ENCODE assay signal across 9 cellular contexts in genomic region chr17:72515291-72516065, GRCh38.
DNase-seq lines count a peak whose midpoint lies in the region; ATAC-seq and TF ChIP-seq lines count a peak whose summit lies in the region.
"Had no signal": no experiment of that assay in that cellular context is flagged by ENCODE, and none has a peak within 500 bp of the region (broad histone marks: within the 10 kb centered on the region; RNA-seq: fewer than 3 reads in every experiment).

No MANE protein-coding gene starts in this region.

- 84% methylated on average over 12 of the region's 13 CpGs for WGBS in suprapubic skin

- ATAC-seq in GM21528 (IDR thresholded peaks at IDR 0.05; ENCODE audit: low FRiP score, unreplicated experiment): no peak

- H3K36me3 ChIP-seq in suprapubic skin: no peaks in the 10 kb centered on the region

- peaks cover 4% of the 10 kb centered on the region for H3K27me3 ChIP-seq in suprapubic skin

- DNase-seq in LHCN-M2 (ENCODE audit: low read depth) (peak; percentile 42), chondrocyte (ENCODE audit: low spot score) (no peak), osteocyte (ENCODE audit: extremely low spot score, unreplicated experiment) (no peak), NCI-H82 (lab: John Stamatoyannopoulos, UW) (no peak), suprapubic skin (ENCODE audit: low spot score in 2 of 2) (no peak)
- no peak for DNase-seq in activated CD8-positive, alpha-beta memory T cell treated with anti-CD3 and anti-CD28 coated beads for 24 hours
- DNase-seq: naive B cell had no signal

- H3K27ac Mint-ChIP-seq in chondrocyte (ENCODE audit: unreplicated experiment) (peak overlapping the region; percentile 15), osteocyte (ENCODE audit: unreplicated experiment) (peak overlapping the region; percentile 58)
- H3K27ac Mint-ChIP-seq: naive B cell had no signal

- no peak for TF ChIP-seq EP300 in suprapubic skin (IDR thresholded peaks at IDR 0.05)

- H3K27me3 Mint-ChIP-seq in chondrocyte (ENCODE audit: low read depth) (no peaks in the 10 kb centered on the region), osteocyte (ENCODE audit: unreplicated experiment) (no peaks in the 10 kb centered on the region)

- H3K4me3 Mint-ChIP-seq in chondrocyte (ENCODE audit: unreplicated experiment) (no peak overlapping the region), osteocyte (ENCODE audit: unreplicated experiment) (no peak overlapping the region)
- H3K4me3 Mint-ChIP-seq: naive B cell had no signal

- no peak overlapping the region for H3K4me3 ChIP-seq in suprapubic skin

- TF ChIP-seq POLR2A in suprapubic skin (IDR thresholded peaks at IDR 0.05): no peak

- no peaks in the 10 kb centered on the region for H3K9me3 Mint-ChIP-seq in chondrocyte (ENCODE audit: low read depth)
- no peaks in the 10 kb centered on the region for H3K9me3 Mint-ChIP-seq in osteocyte (ENCODE audit: unreplicated experiment)

- no peaks in the 10 kb centered on the region for H3K9me3 ChIP-seq in suprapubic skin

- peaks cover 46% of the 10 kb centered on the region for H3K4me1 Mint-ChIP-seq in chondrocyte (ENCODE audit: low read depth)
- H3K4me1 Mint-ChIP-seq in osteocyte (ENCODE audit: unreplicated experiment): peaks cover 43% of the 10 kb centered on the region

- TF ChIP-seq CTCF in GM12872 (IDR thresholded peaks at IDR 0.05; ENCODE audit: insufficient read depth, low read depth, low read length) (peak; percentile 30; the same call in 2 of the 3 replicates), chondrocyte (IDR thresholded peaks at IDR 0.05) (no peak), osteocyte (IDR thresholded peaks at IDR 0.05) (no peak), suprapubic skin (IDR thresholded peaks at IDR 0.05) (no peak)

- no peak overlapping the region for H3K27ac ChIP-seq in suprapubic skin

- H3K4me1 ChIP-seq in suprapubic skin: peaks cover 14% of the 10 kb centered on the region

- H3K36me3 Mint-ChIP-seq in chondrocyte (ENCODE audit: low read depth) (no peaks in the 10 kb centered on the region), osteocyte (ENCODE audit: unreplicated experiment) (no peaks in the 10 kb centered on the region)
- H3K36me3 Mint-ChIP-seq: naive B cell had no signal
